27 cellular contexts compared by ENCODE assay signal in the genomic region with DNA sequence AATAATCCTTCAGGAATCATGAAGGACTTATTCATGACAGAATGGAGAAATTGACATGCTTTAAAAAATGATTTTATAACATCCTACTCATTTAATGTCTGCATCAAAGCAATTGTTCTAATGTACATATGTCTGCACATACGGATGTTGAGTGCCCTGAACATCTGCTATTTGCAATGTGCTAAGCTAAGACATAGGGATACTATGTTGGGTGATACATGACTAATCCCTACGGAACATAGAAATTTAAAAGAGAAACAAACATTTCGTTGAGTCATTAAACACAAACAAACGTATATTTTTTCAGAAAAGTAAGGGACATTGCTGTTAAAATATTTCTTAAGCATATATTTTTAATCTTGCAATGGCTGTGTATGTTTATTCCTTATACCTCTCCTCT.
"Had no signal": no experiment of that assay in that cellular context is flagged by ENCODE, and none has a peak within 500 bp of the region (broad histone marks: within the 10 kb centered on the region; RNA-seq: fewer than 3 reads in every experiment).

No MANE protein-coding gene starts in this region.

- H3K9me3 ChIP-seq: lower lobe of right lung, pancreas, prostate gland, suprapubic skin, thoracic aorta, tibial artery, upper lobe of right lung had no signal

- H3K27me3 ChIP-seq: left lung, pancreas, spleen, suprapubic skin, tibial artery, upper lobe of right lung had no signal

- H3K27ac ChIP-seq: left lung, lower lobe of right lung, pancreas, prostate gland, skin epidermis, spleen, suprapubic skin, thoracic aorta, tibial artery, upper lobe of right lung had no signal

- FAIRE-seq: islet of Langerhans, kidney, pancreas had no signal

- ATAC-seq: left colon; left lung; lower lobe of right lung; naive thymus-derived CD8-positive, alpha-beta T cell; pancreas; right cardiac atrium; sciatic nerve; stimulated activated effector memory CD8-positive, alpha-beta T cell treated with anti-CD3 and anti-CD28 coated beads, Interleukin-12 subunit alpha, Interleukin-12 subunit beta, amount 100 ng/mL, for 72 hours; upper lobe of right lung had no signal

- DNase-seq: hypothalamus; immature natural killer cell; kidney; left colon; left lung; lower lobe of right lung; mammary epithelial cell; mesenchymal stem cell; naive thymus-derived CD8-positive, alpha-beta T cell; nucleus accumbens; pancreas; posterior cingulate gyrus; retina; right cardiac atrium; spleen; stimulated activated CD4-positive, alpha-beta T cell treated with anti-CD3 and anti-CD28 coated beads, Interleukin-4, amount 100 ng/mL, for 24 hours; stimulated activated naive CD4-positive, alpha-beta T cell; tibial artery; trophoblast cell; upper lobe of right lung had no signal

- H3K36me3 ChIP-seq: left lung, lower lobe of right lung, pancreas, prostate gland, spleen, suprapubic skin, thoracic aorta, tibial artery, upper lobe of right lung had no signal

- H3K4me1 ChIP-seq: left lung, lower lobe of right lung, pancreas, prostate gland, spleen, suprapubic skin, tibial artery, upper lobe of right lung had no signal

- H3K4me3 ChIP-seq: left lung, lower lobe of right lung, pancreas, prostate gland, skin epidermis, spleen, suprapubic skin, thoracic aorta, tibial artery, upper lobe of right lung had no signal
